ENCODE assay signal across 24 cellular contexts in genomic region chr12:90099288-90099687, GRCh38.
A peak's percentile ranks its signal among the peaks of the same experiment; 100 is the strongest.
DNase-seq lines count a peak whose midpoint lies in the region; ATAC-seq, FAIRE-seq and TF ChIP-seq lines count a peak whose summit lies in the region.
"Had no signal": no experiment of that assay in that cellular context is flagged by ENCODE, and none has a peak within 500 bp of the region (broad histone marks: within the 10 kb centered on the region; RNA-seq: fewer than 3 reads in every experiment).

No MANE protein-coding gene starts in this region.

- H3K27me3 Mint-ChIP-seq in immature natural killer cell (ENCODE audit: low read depth in 3 of 3), result peaks cover 0 to 3% (median 3%) of the 10 kb centered on the region in 3 donors

- no peaks in the 10 kb centered on the region for H3K9me3 Mint-ChIP-seq in immature natural killer cell
- H3K9me3 Mint-ChIP-seq: activated T-helper 2 cell treated with anti-CD3 and anti-CD28 coated beads, Interferon-gamma antibody, Interleukin-2, Interleukin-4, amounts not matched to agents 10 μg/mL and 5 μg/mL and 100 μg/mL, durations not matched to agents 14 hours and 24 hours and 36 hours; dendritic cell treated with granulocyte-macrophage colony-stimulating factor and Interleukin-4, amounts not matched to agents 40 ng/mL and 50 ng/mL, for 4 days; nephron had no signal

- peak overlapping the region; percentile 1 for H3K4me2 ChIP-seq in osteoblast (ENCODE audit: insufficient read depth, low read length)

- ATAC-seq in HG02981 (IDR thresholded peaks at IDR 0.05; ENCODE audit: unreplicated experiment) (no peak), HG02973 (IDR thresholded peaks at IDR 0.05; ENCODE audit: unreplicated experiment) (no peak)
- ATAC-seq: GM12878; stimulated activated naive CD8-positive, alpha-beta T cell treated with anti-CD3 and anti-CD28 coated beads, Interleukin-15, Interleukin-2, amounts not matched to agents 100 U/mL and 50 U/mL, for 24 hours had no signal

- H3K27ac ChIP-seq in epithelial cell of prostate (peak overlapping the region; percentile 2), osteoblast (ENCODE audit: low read depth, low read length) (peak overlapping the region; percentile 20)
- H3K27ac ChIP-seq: breast epithelium, tibial artery had no signal

- peaks cover 18% of the 10 kb centered on the region for H3K4me1 ChIP-seq in osteoblast (ENCODE audit: insufficient read depth, low read length)
- H3K4me1 ChIP-seq: breast epithelium had no signal

- DNase-seq in GM12892 (ENCODE audit: insufficient read length), result no peak
- DNase-seq in RPMI7951 (ENCODE audit: low read depth), result peak; percentile 39
- DNase-seq in epithelial cell of prostate (ENCODE audit: low read depth, low spot score), result no peak
- DNase-seq in osteoblast (ENCODE audit: insufficient read length, low spot score, missing footprints), result no peak
- DNase-seq in SHP77 treated with DMSO at 0.1 percent for 48 hours (lab: John Stamatoyannopoulos, UW), result no peak
- no peak for DNase-seq in immature natural killer cell
- DNase-seq: activated CD4-positive, alpha-beta T cell treated with anti-CD3 and anti-CD28 coated beads for 48 hours; CD4-positive, CD25-positive, alpha-beta regulatory T cell; GF-D8; H7; NCI-H1417; NCI-H2107; NCI-H524 treated with DMSO at 0.1 percent for 48 hours; stimulated activated naive CD8-positive, alpha-beta T cell treated with anti-CD3 and anti-CD28 coated beads, Interleukin-15, Interleukin-2, amounts not matched to agents 100 U/mL and 50 U/mL, for 24 hours; tibial artery had no signal

- peaks cover 4 to 10% of the 10 kb centered on the region in 2 donors for H3K4me1 Mint-ChIP-seq in immature natural killer cell

- no peaks in the 10 kb centered on the region for H4K20me1 ChIP-seq in osteoblast (ENCODE audit: insufficient read depth, low read length)

- no peaks in the 10 kb centered on the region for H3K27me3 ChIP-seq in osteoblast (ENCODE audit: insufficient read depth, low read length)
- H3K27me3 ChIP-seq: breast epithelium, tibial artery had no signal

- no peaks in the 10 kb centered on the region for H3K9me3 ChIP-seq in osteoblast (ENCODE audit: low read depth, low read length)
- H3K9me3 ChIP-seq: breast epithelium, tibial artery had no signal

- no peak for TF ChIP-seq CTCF in osteoblast (IDR thresholded peaks at IDR 0.05; ENCODE audit: extremely low read depth, low read depth, low read length)

- H2AFZ ChIP-seq in osteoblast (ENCODE audit: low read length), result peak overlapping the region; percentile 6

- no peaks in the 10 kb centered on the region for H3K36me3 ChIP-seq in osteoblast (ENCODE audit: insufficient read depth, low read length)
- H3K36me3 ChIP-seq: breast epithelium, tibial artery had no signal

- TF ChIP-seq POLR2A in GM12892 (IDR thresholded peaks at IDR 0.05; ENCODE audit: low read depth, low read length), result no peak

- no peak overlapping the region for H3K4me3 ChIP-seq in osteoblast (ENCODE audit: insufficient read depth, low read length)
- H3K4me3 ChIP-seq: breast epithelium, GM12878, tibial artery had no signal

- peak; percentile 74 for FAIRE-seq in GM12892 (lab: Jason Lieb, UNC)
- FAIRE-seq: GM12878, GM19239, TTC549 had no signal

- no peaks in the 10 kb centered on the region for H3K79me2 ChIP-seq in osteoblast (ENCODE audit: insufficient read depth, low read length)

- H3K27ac Mint-ChIP-seq in immature natural killer cell, result no peak overlapping the region
- H3K27ac Mint-ChIP-seq: activated T-helper 2 cell treated with anti-CD3 and anti-CD28 coated beads, Interferon-gamma antibody, Interleukin-2, Interleukin-4, amounts not matched to agents 10 μg/mL and 5 μg/mL and 100 μg/mL, durations not matched to agents 14 hours and 24 hours and 36 hours; CD4-positive, CD25-positive, alpha-beta regulatory T cell; dendritic cell treated with granulocyte-macrophage colony-stimulating factor and Interleukin-4, amounts not matched to agents 40 ng/mL and 50 ng/mL, for 4 days; nephron had no signal

- H3K36me3 Mint-ChIP-seq in immature natural killer cell, result no peaks in the 10 kb centered on the region
- H3K36me3 Mint-ChIP-seq: CD4-positive, CD25-positive, alpha-beta regulatory T cell had no signal

- no peak overlapping the region for H3K4me3 Mint-ChIP-seq in immature natural killer cell
- H3K4me3 Mint-ChIP-seq: CD4-positive, CD25-positive, alpha-beta regulatory T cell; dendritic cell treated with granulocyte-macrophage colony-stimulating factor and Interleukin-4, amounts not matched to agents 40 ng/mL and 50 ng/mL, for 4 days; nephron had no signal
